8 cellular contexts compared by ENCODE assay signal in genomic region chr12:77496714-77497113, GRCh38.
"Had no signal": no experiment of that assay in that cellular context is flagged by ENCODE, and none has a peak within 500 bp of the region (broad histone marks: within the 10 kb centered on the region; RNA-seq: fewer than 3 reads in every experiment).

No MANE protein-coding gene starts in this region.

- ATAC-seq: GM23338, HCT116 had no signal

- H3K9me3 ChIP-seq: HAP-1 had no signal

- H3K4me3 ChIP-seq: GM23338, HAP-1 had no signal

- H3K4me1 ChIP-seq: HAP-1 had no signal

- H3K4me2 ChIP-seq: GM23338, KMS-11 had no signal

- DNase-seq: H7, HFFc6, KBM-7 had no signal

- H3K27ac ChIP-seq: HL-60, KMS-11 had no signal

- H2AFZ ChIP-seq: GM23338 had no signal

- H3K36me3 ChIP-seq: HAP-1 had no signal

- H3K9ac ChIP-seq: KMS-11 had no signal
